Comparison of ENCODE assay signal across 19 cellular contexts in genomic region chr2:65594150-65594549, GRCh38.
DNase-seq lines count a peak whose midpoint lies in the region; ATAC-seq, FAIRE-seq and TF ChIP-seq lines count a peak whose summit lies in the region.
"Had no signal": no experiment of that assay in that cellular context is flagged by ENCODE, and none has a peak within 500 bp of the region (broad histone marks: within the 10 kb centered on the region; RNA-seq: fewer than 3 reads in every experiment).

No MANE protein-coding gene starts in this region.

- CTCF ChIA-PET in A549 (lab: Yijun Ruan, JAX) = interaction anchor here (0.6 kb wide), 1 partner anchor 8 kb away, joined by 3 read pairs; no protein-coding TSS in a partner anchor
- CTCF ChIA-PET in HEK293 (lab: Yijun Ruan, JAX) = interaction anchor here (0.6 kb wide), 1 partner anchor 11 kb away, joined by 5 read pairs; no protein-coding TSS in a partner anchor
- CTCF ChIA-PET in K562 (lab: Yijun Ruan, JAX; ENCODE audit: low intra/inter-chr PET ratio) = no interaction called here

- no peak for ATAC-seq in A549
- ATAC-seq in K562 = no peak
- ATAC-seq: CD8-positive, alpha-beta T cell had no signal

- H3K79me2 ChIP-seq in K562 (ENCODE audit: control insufficient read depth, insufficient read depth, low read length) = no peaks in the 10 kb centered on the region

- intact Hi-C loops in K562 (cut with micrococcal nuclease) = no loop called here

- H3K4me3 ChIP-seq in A549 = no peak overlapping the region
- no peak overlapping the region for H3K4me3 ChIP-seq in HEK293 (ENCODE audit: low read depth, low read length)
- H3K4me3 ChIP-seq in K562 = no peak overlapping the region
- H3K4me3 ChIP-seq: BLaER1 treated with 17β-estradiol and CSF1 and Interleukin-3, amounts not matched to agents 10 nM and 100 nM had no signal

- POLR2A ChIA-PET in A549 (lab: Yijun Ruan, JAX) = no interaction called here
- POLR2A ChIA-PET in HEK293 (lab: Yijun Ruan, JAX) = no interaction called here
- POLR2A ChIA-PET in K562 (lab: Yijun Ruan, JAX) = interaction anchor here (0.5 to 1.0 kb wide), 2 partner anchors 13 to 407 kb away, joined by 3 read pairs; no protein-coding TSS in a partner anchor

- H3K4me1 ChIP-seq in A549 (no peaks in the 10 kb centered on the region), HEK293 (ENCODE audit: control insufficient read depth, insufficient read depth, low read length) (no peaks in the 10 kb centered on the region), K562 (replicated peaks in 1 of 2; ENCODE audit: control insufficient read depth in 2 of 2, insufficient read depth in 2 of 2, low read length in 2 of 2) (no peaks in the 10 kb centered on the region)
- H3K4me1 ChIP-seq: BLaER1 treated with 17β-estradiol and CSF1 and Interleukin-3, amounts not matched to agents 10 nM and 100 nM; Caco-2 had no signal

- in situ Hi-C loops in K562 (cut with MboI) = no loop called here

- TF ChIP-seq EP300 in A549 (IDR thresholded peaks at IDR 0.05) = no peak
- TF ChIP-seq EP300 in K562 (IDR thresholded peaks at IDR 0.05; ENCODE audit: low read length) = no peak

- H2AFZ ChIP-seq in K562 (ENCODE audit: low read depth, low read length) = no peak overlapping the region

- TF ChIP-seq CTCF in A549 (IDR thresholded peaks at IDR 0.05) (no peak), HEK293 (tag by site-specific recombination; IDR thresholded peaks at IDR 0.05) (no peak), K562 (IDR thresholded peaks at IDR 0.05 in 2 of 3, conservative IDR thresholded peaks at IDR 0.05 in 1 of 3; ENCODE audit: insufficient read depth in 2 of 3, low read depth in 1 of 3, low read length in 3 of 3) (no peak)

- BruUV-seq in K562 (replicated peaks; lab: Mats Ljungman, UMichigan) = no TSS peak

- no peak overlapping the region for H3K9ac ChIP-seq in K562 (ENCODE audit: insufficient read depth in 1 of 2, low read depth in 2 of 2, low read length in 2 of 2)
- H3K9ac ChIP-seq: BLaER1 treated with 17β-estradiol and CSF1 and Interleukin-3, amounts not matched to agents 10 nM and 100 nM had no signal

- FAIRE-seq in A549 (lab: Jason Lieb, UNC) = no peak
- no peak for FAIRE-seq in K562 (lab: Jason Lieb, UNC)
- FAIRE-seq: D721Med, G401.6, GM12891, GM18507 had no signal

- H3K9me3 ChIP-seq in A549 (no peaks in the 10 kb centered on the region), HEK293 (ENCODE audit: control insufficient read depth, insufficient read depth, low read depth, low read length) (no peaks in the 10 kb centered on the region), K562 (replicated peaks; ENCODE audit: control insufficient read depth, insufficient read depth, low read depth, low read length) (no peaks in the 10 kb centered on the region)
- H3K9me3 ChIP-seq: Caco-2 had no signal

- H3K9me1 ChIP-seq in K562 (ENCODE audit: control insufficient read depth, insufficient read depth, low read length) = no peaks in the 10 kb centered on the region

- H3K36me3 ChIP-seq in HEK293 (ENCODE audit: control insufficient read depth in 2 of 2, insufficient read depth in 1 of 2, low read length in 2 of 2) = no peaks in the 10 kb centered on the region
- no peaks in the 10 kb centered on the region for H3K36me3 ChIP-seq in K562 (ENCODE audit: control insufficient read depth, insufficient read depth, low read length)
- H3K36me3 ChIP-seq: BLaER1 treated with 17β-estradiol and CSF1 and Interleukin-3, amounts not matched to agents 10 nM and 100 nM had no signal

- H3K27ac ChIP-seq in A549 (no peak overlapping the region), HEK293 (ENCODE audit: extremely low read depth, low read depth, low read length) (no peak overlapping the region), K562 (ENCODE audit: extremely low read depth, low read depth, low read length) (no peak overlapping the region)
- H3K27ac ChIP-seq: BLaER1 treated with 17β-estradiol and CSF1 and Interleukin-3, amounts not matched to agents 10 nM and 100 nM; C4-2B had no signal

- no peak for TF ChIP-seq RAD21 in A549 (conservative IDR thresholded peaks at IDR 0.05 in 1 of 2, IDR thresholded peaks at IDR 0.05 in 1 of 2)
- TF ChIP-seq RAD21 in K562 (CRISPR knock-in tag; conservative IDR thresholded peaks at IDR 0.05 in 1 of 2, IDR thresholded peaks at IDR 0.05 in 1 of 2) = no peak

- H3K27me3 ChIP-seq in K562 (ENCODE audit: control insufficient read depth in 2 of 2, insufficient read depth in 2 of 2, low read length in 2 of 2) = peaks cover 3 to 6% of the 10 kb centered on the region in 2 experiments; a peak in 4 of 5 replicates
- H3K27me3 ChIP-seq: BLaER1 treated with 17β-estradiol and CSF1 and Interleukin-3, amounts not matched to agents 10 nM and 100 nM had no signal

- DNase-seq in A549 (ENCODE audit: low read depth in 1 of 2, low spot score in 1 of 2) (no peak), K562 (ENCODE audit: extremely low read depth in 1 of 4, low spot score in 3 of 4) (no peak), NCI-H526 treated with DMSO at 0.1 percent for 48 hours (lab: John Stamatoyannopoulos, UW) (no peak), activated gamma-delta T cell treated with Interleukin-2 at 50 U/mL for 16 hours (no peak)
- DNase-seq: 8988T; AML-193; Caco-2; Calu3; CD4-positive, alpha-beta T cell; CD8-positive, alpha-beta T cell; DMS79 treated with DMSO at 0.1 percent for 48 hours; GF-D8 had no signal

- no peak overlapping the region for H3K4me2 ChIP-seq in A549
- no peak overlapping the region for H3K4me2 ChIP-seq in K562 (ENCODE audit: insufficient read depth, low read length)
- H3K4me2 ChIP-seq: BLaER1 treated with 17β-estradiol and CSF1 and Interleukin-3, amounts not matched to agents 10 nM and 100 nM had no signal

- TF ChIP-seq POLR2A in A549 (IDR thresholded peaks at IDR 0.05; ENCODE audit: low read length) (no peak), K562 (conservative IDR thresholded peaks at IDR 0.05) (no peak)

- no peaks in the 10 kb centered on the region for H4K20me1 ChIP-seq in K562 (replicated peaks; ENCODE audit: control insufficient read depth, insufficient read depth, low read length)
- H4K20me1 ChIP-seq: BLaER1 treated with 17β-estradiol and CSF1 and Interleukin-3, amounts not matched to agents 10 nM and 100 nM had no signal

TF ChIP-seq in A549, 52 proteins besides CTCF, POLR2A, EP300 and RAD21:
- TF ChIP-seq PHF8 (IDR thresholded peaks at IDR 0.05; ENCODE audit: borderline replicate concordance, low read depth) = no peak
- TF ChIP-seq MAFK (IDR thresholded peaks at IDR 0.05; ENCODE audit: partially characterized antibody) = peak; percentile 47

TF ChIP-seq in HEK293, 187 proteins besides CTCF, POLR2A, EP300 and RAD21:
- TF ChIP-seq SETDB1 (IDR thresholded peaks at IDR 0.05; ENCODE audit: insufficient read length, low read length) = peak; percentile 74
- TF ChIP-seq ZNF677 (tag by site-specific recombination; IDR thresholded peaks at IDR 0.05) = no peak

TF ChIP-seq in K562, 482 proteins besides CTCF, POLR2A, EP300 and RAD21:
- TF ChIP-seq ZNF316 (IDR thresholded peaks at IDR 0.05) (peak; percentile 78), MAFG (tag; conservative IDR thresholded peaks at IDR 0.05) (0 out of 2 replicates have a peak, but pooled peaks have one; percentile 22), C11orf30 (IDR thresholded peaks at IDR 0.05; ENCODE audit: low read depth) (peak; percentile 47; the same call in 1 of the 2 replicates), BRD4 (IDR thresholded peaks at IDR 0.05) (no peak), MLLT1 (IDR thresholded peaks at IDR 0.05) (no peak)
TF ChIP-seq in K562: peak in this region for 3.
